ENCODE assay signal across 31 cellular contexts in the genomic region with DNA sequence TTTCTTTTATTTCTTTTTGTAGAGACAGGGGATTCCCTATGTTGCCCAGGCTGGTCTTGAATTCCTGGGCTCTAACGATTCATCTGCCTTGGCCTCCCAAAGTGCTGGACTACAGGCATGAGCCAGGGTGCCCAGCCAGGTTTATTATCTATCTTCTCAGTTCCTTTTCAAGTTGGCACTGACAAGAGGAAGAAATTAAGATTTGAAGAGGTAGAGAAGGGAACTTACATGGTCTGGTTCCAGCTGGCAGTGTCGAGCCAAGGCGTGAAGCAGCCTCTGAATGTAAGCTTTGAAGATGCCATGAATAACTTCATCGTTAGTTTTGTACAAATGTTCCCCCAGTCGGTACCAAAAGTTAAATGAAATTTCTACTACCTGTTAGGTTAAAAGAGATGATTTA. TPM values are rescaled to one million over a fixed set of nuclear protein-coding genes. Genes with fewer than 3 reads are reported as not detected.
"Had no signal": no experiment of that assay in that cellular context is flagged by ENCODE, and none has a peak within 500 bp of the region (broad histone marks: within the 10 kb centered on the region; RNA-seq: fewer than 3 reads in every experiment).

No MANE protein-coding gene starts in this region.

- H3K27me3 Mint-ChIP-seq: activated B cell treated with CpG ODN at 0.5 μM for 24 hours; activated naive CD8-positive, alpha-beta T cell treated with anti-CD3 and anti-CD28 coated beads for 36 hours; naive thymus-derived CD4-positive, alpha-beta T cell; stimulated activated memory B cell treated with anti-CD40 and anti-IgM and Interleukin-4, amounts not matched to agents 10 μg/mL and 1 μg/mL and 100 μg/mL, for 72 hours; stimulated activated naive CD8-positive, alpha-beta T cell treated with anti-CD3 and anti-CD28 coated beads, Interleukin-15, amount 100 ng/mL, for 72 hours; type B pancreatic cell had no signal

- H3K27ac Mint-ChIP-seq: activated B cell treated with CpG ODN at 0.5 μM for 24 hours; activated naive CD4-positive, alpha-beta T cell treated with anti-CD3 and anti-CD28 coated beads for 36 hours; activated naive CD8-positive, alpha-beta T cell treated with anti-CD3 and anti-CD28 coated beads for 36 hours; activated T-helper 1 cell treated with anti-CD3 and anti-CD28 coated beads, Interleukin-12 subunit alpha, Interleukin-12 subunit beta, Interleukin-2, Interleukin-4 antibody, amounts not matched to agents 30 ng/mL and 10 ng/mL and 1 ng/mL, durations not matched to agents 14 hours and 24 hours and 36 hours; mesothelial cell of epicardium; naive thymus-derived CD4-positive, alpha-beta T cell; stimulated activated memory B cell treated with anti-CD40 and anti-IgM and Interleukin-4, amounts not matched to agents 10 μg/mL and 1 μg/mL and 100 μg/mL, for 72 hours; T-helper 1 cell treated with Interleukin-12 subunit alpha and Interleukin-12 subunit beta and Interleukin-4 antibody, amounts not matched to agents 30 μg/mL and 1 μg/mL, for 36 hours; type B pancreatic cell had no signal

- H3K27ac ChIP-seq: adrenal gland, brain microvascular endothelial cell, esophagus squamous epithelium, pancreas, psoas muscle, uterus had no signal

- H3K9me3 Mint-ChIP-seq: activated B cell treated with CpG ODN at 0.5 μM for 24 hours; activated naive CD4-positive, alpha-beta T cell treated with anti-CD3 and anti-CD28 coated beads for 36 hours; activated naive CD8-positive, alpha-beta T cell treated with anti-CD3 and anti-CD28 coated beads for 36 hours; activated T-helper 1 cell treated with anti-CD3 and anti-CD28 coated beads, Interleukin-12 subunit alpha, Interleukin-12 subunit beta, Interleukin-2, Interleukin-4 antibody, amounts not matched to agents 30 ng/mL and 10 ng/mL and 1 ng/mL, durations not matched to agents 14 hours and 24 hours and 36 hours; mesothelial cell of epicardium; naive thymus-derived CD4-positive, alpha-beta T cell; stimulated activated memory B cell treated with anti-CD40 and anti-IgM and Interleukin-4, amounts not matched to agents 10 μg/mL and 1 μg/mL and 100 μg/mL, for 72 hours; stimulated activated naive CD8-positive, alpha-beta T cell treated with anti-CD3 and anti-CD28 coated beads, Interleukin-15, amount 100 ng/mL, for 72 hours; T-helper 1 cell treated with Interleukin-12 subunit alpha and Interleukin-12 subunit beta and Interleukin-4 antibody, amounts not matched to agents 30 μg/mL and 1 μg/mL, for 36 hours; type B pancreatic cell had no signal

- DNase-seq: activated B cell treated with CpG ODN at 0.5 μM for 24 hours; activated CD4-positive, alpha-beta T cell treated with anti-CD3 and anti-CD28 coated beads, Interleukin-2, amount 50 U/mL, for 1 hour; activated effector memory CD4-positive, alpha-beta T cell treated with anti-CD3 and anti-CD28 coated beads, Interleukin-2, amount 50 U/mL, for 16 hours; activated naive CD4-positive, alpha-beta T cell treated with anti-CD3 and anti-CD28 coated beads for 36 hours; activated naive CD8-positive, alpha-beta T cell treated with anti-CD3 and anti-CD28 coated beads for 36 hours; activated T-cell treated with anti-CD3 and anti-CD28 coated beads for 4 hours; adrenal gland; aorta; brain microvascular endothelial cell; caudate nucleus; cortex of kidney; esophagus squamous epithelium; islet precursor cell; left cardiac atrium; naive thymus-derived CD4-positive, alpha-beta T cell; pancreas; psoas muscle; sigmoid colon; small intestine; stimulated activated CD4-positive, alpha-beta T cell treated with anti-CD3 and anti-CD28 coated beads, Interleukin-4, amount 100 ng/mL, for 24 hours; stimulated activated naive CD8-positive, alpha-beta T cell treated with anti-CD3 and anti-CD28 coated beads, Interleukin-15, amount 100 ng/mL, for 72 hours; substantia nigra; SW 1271; T-helper 9 cell; uterus had no signal

- H3K4me1 ChIP-seq: esophagus squamous epithelium, pancreas, psoas muscle, uterus had no signal

- H3K4me1 Mint-ChIP-seq: activated B cell treated with CpG ODN at 0.5 μM for 24 hours; activated naive CD8-positive, alpha-beta T cell treated with anti-CD3 and anti-CD28 coated beads for 36 hours; mesothelial cell of epicardium; naive thymus-derived CD4-positive, alpha-beta T cell; stimulated activated memory B cell treated with anti-CD40 and anti-IgM and Interleukin-4, amounts not matched to agents 10 μg/mL and 1 μg/mL and 100 μg/mL, for 72 hours; stimulated activated naive CD8-positive, alpha-beta T cell treated with anti-CD3 and anti-CD28 coated beads, Interleukin-15, amount 100 ng/mL, for 72 hours had no signal

- H3K4me3 Mint-ChIP-seq: activated B cell treated with CpG ODN at 0.5 μM for 24 hours; activated naive CD4-positive, alpha-beta T cell treated with anti-CD3 and anti-CD28 coated beads for 36 hours; activated naive CD8-positive, alpha-beta T cell treated with anti-CD3 and anti-CD28 coated beads for 36 hours; activated T-helper 1 cell treated with anti-CD3 and anti-CD28 coated beads, Interleukin-12 subunit alpha, Interleukin-12 subunit beta, Interleukin-2, Interleukin-4 antibody, amounts not matched to agents 30 ng/mL and 10 ng/mL and 1 ng/mL, durations not matched to agents 14 hours and 24 hours and 36 hours; mesothelial cell of epicardium; naive thymus-derived CD4-positive, alpha-beta T cell; stimulated activated memory B cell treated with anti-CD40 and anti-IgM and Interleukin-4, amounts not matched to agents 10 μg/mL and 1 μg/mL and 100 μg/mL, for 72 hours; stimulated activated naive CD8-positive, alpha-beta T cell treated with anti-CD3 and anti-CD28 coated beads, Interleukin-15, amount 100 ng/mL, for 72 hours; T-helper 1 cell treated with Interleukin-12 subunit alpha and Interleukin-12 subunit beta and Interleukin-4 antibody, amounts not matched to agents 30 μg/mL and 1 μg/mL, for 36 hours; type B pancreatic cell had no signal

- H3K27me3 ChIP-seq: adrenal gland, brain microvascular endothelial cell, esophagus squamous epithelium, pancreas, sigmoid colon, uterus had no signal

- ATAC-seq: naive thymus-derived CD4-positive, alpha-beta T cell; pancreas; psoas muscle; stimulated activated memory B cell treated with anti-CD40 and anti-IgM and Interleukin-4, amounts not matched to agents 10 μg/mL and 1 μg/mL and 100 μg/mL, for 72 hours; stimulated activated naive CD8-positive, alpha-beta T cell treated with anti-CD3 and anti-CD28 coated beads, Interleukin-15, amount 100 ng/mL, for 72 hours had no signal

RNA-seq across cellular contexts. Expression of gene IRF5, which starts 59.4 kb away (rescaled TPM):
- polyA plus RNA-seq: neural cell had no signal
